In the genomic region with DNA sequence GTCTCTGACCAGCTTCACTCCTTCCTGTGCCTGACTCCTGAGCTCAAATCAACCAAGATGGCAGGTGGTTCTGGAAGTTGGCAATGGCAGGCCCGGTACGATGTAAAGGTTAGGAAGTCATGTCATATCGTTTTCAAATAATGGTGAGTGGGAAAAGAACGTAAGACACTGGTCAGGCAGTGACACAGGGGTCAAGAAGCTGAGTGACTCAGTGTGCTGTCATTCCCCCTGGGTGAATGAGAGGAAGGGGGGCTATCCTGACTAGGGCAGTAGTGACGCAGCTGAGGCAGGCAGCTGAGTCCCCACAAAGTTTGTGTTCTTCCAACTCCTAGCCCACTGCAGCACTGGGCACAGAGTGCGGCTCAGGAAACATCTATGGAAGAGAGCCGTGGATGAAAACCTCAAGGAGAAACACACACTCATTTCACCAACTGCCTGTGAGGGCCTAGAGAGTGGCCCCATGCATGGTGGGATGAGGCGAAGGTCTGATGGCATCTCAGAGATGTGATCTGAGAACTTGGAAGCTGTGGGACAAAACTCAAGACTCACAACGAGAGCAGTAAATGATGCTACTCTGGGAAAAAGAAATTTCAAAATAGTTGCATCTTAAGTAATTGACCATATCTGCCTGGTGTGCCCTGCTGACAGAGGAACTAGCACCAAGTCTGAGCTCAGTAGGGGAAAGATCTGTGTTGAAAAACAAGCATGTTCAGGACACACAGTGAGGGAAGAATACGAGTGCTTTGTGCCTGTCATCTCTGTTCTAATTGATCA, we compare ENCODE assay signal across 1 cellular context.
A peak's percentile ranks its signal among the peaks of the same experiment; 100 is the strongest.
TF ChIP-seq lines count a peak whose summit lies in the region.

No MANE protein-coding gene starts in this region.

TF ChIP-seq in K562, 482 proteins besides CTCF, POLR2A, EP300 and RAD21 (continued from another document and continues in another):
- TF ChIP-seq, protein P1, sequence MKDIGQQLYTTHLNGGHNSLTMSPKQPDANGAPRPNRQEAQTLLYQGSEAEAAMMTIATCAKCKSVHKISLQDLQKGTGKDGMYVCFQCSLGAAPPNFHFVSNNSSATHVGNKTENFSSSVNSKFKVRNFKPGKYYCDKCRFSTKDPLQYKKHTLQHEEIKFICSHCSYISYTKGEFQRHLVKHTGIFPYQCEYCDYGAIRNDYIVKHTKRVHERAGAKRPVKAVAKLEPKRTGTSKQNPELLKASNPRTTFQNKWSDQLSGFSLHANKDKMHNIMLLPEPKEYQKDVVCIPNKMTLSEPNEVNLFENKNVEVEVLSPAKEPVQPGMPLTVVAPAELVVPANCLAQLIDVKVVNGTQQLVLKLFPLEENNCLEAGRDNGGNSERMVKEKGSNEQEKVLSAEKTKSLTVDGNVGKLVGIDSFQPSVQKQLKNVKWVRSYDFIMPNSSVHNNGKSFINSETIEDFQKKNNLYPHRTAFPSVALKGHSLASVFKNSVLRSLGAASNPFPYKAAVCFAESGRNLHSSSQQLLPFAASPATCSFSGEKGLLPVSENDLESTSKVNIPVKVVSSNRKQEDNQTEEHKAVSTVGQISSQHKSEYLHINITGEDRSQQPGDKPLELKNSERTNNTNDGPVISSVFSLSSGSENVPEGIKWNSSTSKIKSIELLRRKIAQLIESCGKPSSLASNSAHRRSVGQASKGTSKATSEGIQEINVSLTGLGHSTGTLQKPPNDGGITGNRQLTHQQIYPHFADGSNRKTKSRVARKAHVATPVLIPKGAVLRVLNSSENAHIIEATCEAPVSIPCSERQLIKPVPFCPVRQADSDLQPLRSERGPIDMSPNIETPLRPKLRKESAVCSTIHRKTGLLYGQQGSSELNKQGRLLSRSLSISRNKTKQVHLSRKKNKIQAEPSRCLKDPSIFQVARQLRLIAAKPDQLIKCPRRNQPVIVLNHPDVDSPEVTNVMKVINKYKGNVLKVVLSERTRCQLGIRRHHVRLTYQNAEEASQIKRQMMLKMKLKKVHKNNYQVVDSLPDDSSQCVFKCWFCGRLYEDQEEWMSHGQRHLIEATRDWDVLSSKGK (CRISPR knock-in tag; IDR thresholded peaks at IDR 0.05), result no peak
- TF ChIP-seq, protein P2, sequence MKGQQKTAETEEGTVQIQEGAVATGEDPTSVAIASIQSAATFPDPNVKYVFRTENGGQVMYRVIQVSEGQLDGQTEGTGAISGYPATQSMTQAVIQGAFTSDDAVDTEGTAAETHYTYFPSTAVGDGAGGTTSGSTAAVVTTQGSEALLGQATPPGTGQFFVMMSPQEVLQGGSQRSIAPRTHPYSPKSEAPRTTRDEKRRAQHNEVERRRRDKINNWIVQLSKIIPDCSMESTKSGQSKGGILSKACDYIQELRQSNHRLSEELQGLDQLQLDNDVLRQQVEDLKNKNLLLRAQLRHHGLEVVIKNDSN (CRISPR knock-in tag; IDR thresholded peaks at IDR 0.05), result no peak
- TF ChIP-seq, protein P3, sequence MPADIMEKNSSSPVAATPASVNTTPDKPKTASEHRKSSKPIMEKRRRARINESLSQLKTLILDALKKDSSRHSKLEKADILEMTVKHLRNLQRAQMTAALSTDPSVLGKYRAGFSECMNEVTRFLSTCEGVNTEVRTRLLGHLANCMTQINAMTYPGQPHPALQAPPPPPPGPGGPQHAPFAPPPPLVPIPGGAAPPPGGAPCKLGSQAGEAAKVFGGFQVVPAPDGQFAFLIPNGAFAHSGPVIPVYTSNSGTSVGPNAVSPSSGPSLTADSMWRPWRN (IDR thresholded peaks at IDR 0.05; ENCODE audit: low read depth), result no peak
- peak; percentile 7; the same call in 1 of the 2 replicates for TF ChIP-seq MAFK (IDR thresholded peaks at IDR 0.05; ENCODE audit: low read length)
- no peak for TF ChIP-seq TSHZ1 (CRISPR knock-in tag; IDR thresholded peaks at IDR 0.05)
- TF ChIP-seq RBM25 (IDR thresholded peaks at IDR 0.05; ENCODE audit: low read depth, low read length, severe bottlenecking), result no peak
- no peak for TF ChIP-seq ETV6 (IDR thresholded peaks at IDR 0.05; ENCODE audit: borderline replicate concordance in 1 of 2, low read depth in 2 of 2, low read length in 1 of 2)
- TF ChIP-seq ETV6 (CRISPR knock-in tag; IDR thresholded peaks at IDR 0.05; ENCODE audit: borderline replicate concordance), result no peak
- TF ChIP-seq CSDE1 (IDR thresholded peaks at IDR 0.05), result no peak
- no peak for TF ChIP-seq DDX20 (tag; IDR thresholded peaks at IDR 0.05; ENCODE audit: low read depth)
- TF ChIP-seq HSF4 (CRISPR knock-in tag; IDR thresholded peaks at IDR 0.05; ENCODE audit: borderline replicate concordance), result no peak
- TF ChIP-seq YY1 (IDR thresholded peaks at IDR 0.05; ENCODE audit: borderline replicate concordance in 1 of 3, control insufficient read depth in 1 of 3, extremely low read depth in 1 of 3, insufficient read depth in 3 of 3, insufficient read length in 1 of 3, insufficient replicate concordance in 2 of 3, low read depth in 1 of 3, low read length in 2 of 3), result peak in 1 of 3 experiments; percentile 81
- TF ChIP-seq NFE2L1 (tag; IDR thresholded peaks at IDR 0.05; ENCODE audit: borderline replicate concordance, low read depth), result no peak
- TF ChIP-seq HDAC1 (IDR thresholded peaks at IDR 0.05), result peak in 1 of 2 experiments; percentile 59; a peak in 1 of 4 replicates
- TF ChIP-seq ZNF121 (CRISPR knock-in tag; conservative IDR thresholded peaks at IDR 0.05), result 0 out of 2 replicates have a peak, but pooled peaks have one; percentile 7
- TF ChIP-seq MAZ (CRISPR knock-in tag; conservative IDR thresholded peaks at IDR 0.05 in 1 of 2, IDR thresholded peaks at IDR 0.05 in 1 of 2), result no peak
- TF ChIP-seq NFXL1 (CRISPR knock-in tag; IDR thresholded peaks at IDR 0.05), result no peak
- no peak for TF ChIP-seq CAMTA2 (CRISPR knock-in tag; conservative IDR thresholded peaks at IDR 0.05)
- TF ChIP-seq HOMEZ (CRISPR knock-in tag; IDR thresholded peaks at IDR 0.05), result no peak
- no peak for TF ChIP-seq KLF10 (CRISPR knock-in tag; IDR thresholded peaks at IDR 0.05)
- no peak for TF ChIP-seq ZBTB43 (CRISPR knock-in tag; IDR thresholded peaks at IDR 0.05)
- no peak for TF ChIP-seq HMG20B (CRISPR knock-in tag; IDR thresholded peaks at IDR 0.05)
- TF ChIP-seq TCF3 (CRISPR knock-in tag; IDR thresholded peaks at IDR 0.05), result 0 out of 2 replicates have a peak, but pooled peaks have one; percentile 24
- TF ChIP-seq SMARCA4 (IDR thresholded peaks at IDR 0.05), result peak; percentile 93
- TF ChIP-seq FOXK2 (conservative IDR thresholded peaks at IDR 0.05 in 1 of 2, IDR thresholded peaks at IDR 0.05 in 1 of 2; ENCODE audit: low read depth in 2 of 2), result no peak
- 0 out of 4 replicates have a peak, but pooled peaks of 1 of the 2 experiments have one; percentile 22 for TF ChIP-seq MNT (conservative IDR thresholded peaks at IDR 0.05)
- TF ChIP-seq PCBP2 (IDR thresholded peaks at IDR 0.05; ENCODE audit: low read depth, low read length, poor library complexity, severe bottlenecking), result no peak
- TF ChIP-seq, protein P4, sequence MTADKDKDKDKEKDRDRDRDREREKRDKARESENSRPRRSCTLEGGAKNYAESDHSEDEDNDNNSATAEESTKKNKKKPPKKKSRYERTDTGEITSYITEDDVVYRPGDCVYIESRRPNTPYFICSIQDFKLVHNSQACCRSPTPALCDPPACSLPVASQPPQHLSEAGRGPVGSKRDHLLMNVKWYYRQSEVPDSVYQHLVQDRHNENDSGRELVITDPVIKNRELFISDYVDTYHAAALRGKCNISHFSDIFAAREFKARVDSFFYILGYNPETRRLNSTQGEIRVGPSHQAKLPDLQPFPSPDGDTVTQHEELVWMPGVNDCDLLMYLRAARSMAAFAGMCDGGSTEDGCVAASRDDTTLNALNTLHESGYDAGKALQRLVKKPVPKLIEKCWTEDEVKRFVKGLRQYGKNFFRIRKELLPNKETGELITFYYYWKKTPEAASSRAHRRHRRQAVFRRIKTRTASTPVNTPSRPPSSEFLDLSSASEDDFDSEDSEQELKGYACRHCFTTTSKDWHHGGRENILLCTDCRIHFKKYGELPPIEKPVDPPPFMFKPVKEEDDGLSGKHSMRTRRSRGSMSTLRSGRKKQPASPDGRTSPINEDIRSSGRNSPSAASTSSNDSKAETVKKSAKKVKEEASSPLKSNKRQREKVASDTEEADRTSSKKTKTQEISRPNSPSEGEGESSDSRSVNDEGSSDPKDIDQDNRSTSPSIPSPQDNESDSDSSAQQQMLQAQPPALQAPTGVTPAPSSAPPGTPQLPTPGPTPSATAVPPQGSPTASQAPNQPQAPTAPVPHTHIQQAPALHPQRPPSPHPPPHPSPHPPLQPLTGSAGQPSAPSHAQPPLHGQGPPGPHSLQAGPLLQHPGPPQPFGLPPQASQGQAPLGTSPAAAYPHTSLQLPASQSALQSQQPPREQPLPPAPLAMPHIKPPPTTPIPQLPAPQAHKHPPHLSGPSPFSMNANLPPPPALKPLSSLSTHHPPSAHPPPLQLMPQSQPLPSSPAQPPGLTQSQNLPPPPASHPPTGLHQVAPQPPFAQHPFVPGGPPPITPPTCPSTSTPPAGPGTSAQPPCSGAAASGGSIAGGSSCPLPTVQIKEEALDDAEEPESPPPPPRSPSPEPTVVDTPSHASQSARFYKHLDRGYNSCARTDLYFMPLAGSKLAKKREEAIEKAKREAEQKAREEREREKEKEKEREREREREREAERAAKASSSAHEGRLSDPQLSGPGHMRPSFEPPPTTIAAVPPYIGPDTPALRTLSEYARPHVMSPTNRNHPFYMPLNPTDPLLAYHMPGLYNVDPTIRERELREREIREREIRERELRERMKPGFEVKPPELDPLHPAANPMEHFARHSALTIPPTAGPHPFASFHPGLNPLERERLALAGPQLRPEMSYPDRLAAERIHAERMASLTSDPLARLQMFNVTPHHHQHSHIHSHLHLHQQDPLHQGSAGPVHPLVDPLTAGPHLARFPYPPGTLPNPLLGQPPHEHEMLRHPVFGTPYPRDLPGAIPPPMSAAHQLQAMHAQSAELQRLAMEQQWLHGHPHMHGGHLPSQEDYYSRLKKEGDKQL (CRISPR knock-in tag; IDR thresholded peaks at IDR 0.05; ENCODE audit: borderline replicate concordance), result no peak
- no peak for TF ChIP-seq TCFL5 (CRISPR knock-in tag; conservative IDR thresholded peaks at IDR 0.05)
- no peak for TF ChIP-seq CHD2 (IDR thresholded peaks at IDR 0.05; ENCODE audit: low read depth, low read length)
- 0 out of 4 replicates have a peak, but pooled peaks of 1 of the 2 experiments have one; percentile 27 for TF ChIP-seq ARNT (IDR thresholded peaks at IDR 0.05)
- no peak for TF ChIP-seq ZNF77 (CRISPR knock-in tag; IDR thresholded peaks at IDR 0.05)
- TF ChIP-seq ZNF444 (CRISPR knock-in tag; IDR thresholded peaks at IDR 0.05), result no peak
- peak; percentile 79 for TF ChIP-seq TFAP4 (CRISPR knock-in tag; IDR thresholded peaks at IDR 0.05; ENCODE audit: borderline replicate concordance)
- TF ChIP-seq KLF1 (tag; IDR thresholded peaks at IDR 0.05), result no peak
